In genomic region chr20:17619351-17620093, GRCh38 we compare ENCODE assay signal across 19 cellular contexts. TPM values are rescaled to one million over a fixed set of nuclear protein-coding genes. Genes with fewer than 3 reads are reported as not detected.
A peak's percentile ranks its signal among the peaks of the same experiment; 100 is the strongest.
DNase-seq lines count a peak whose midpoint lies in the region; ATAC-seq, FAIRE-seq and TF ChIP-seq lines count a peak whose summit lies in the region.
"Had no signal": no experiment of that assay in that cellular context is flagged by ENCODE, and none has a peak within 500 bp of the region (broad histone marks: within the 10 kb centered on the region; RNA-seq: fewer than 3 reads in every experiment).

No MANE protein-coding gene starts in this region.

- CTCF ChIA-PET in mammary epithelial cell (lab: Charles Lee; ENCODE audit: low non-redundant PET) = no interaction called here
- CTCF ChIA-PET in activated CD8-positive, alpha-beta memory T cell treated with anti-CD3 and anti-CD28 coated beads, Interleukin-2, amount 10 ng/mL, durations not matched to agents 7 days and 5 days (lab: Charles Lee) = interaction anchor here (1.3 to 3.6 kb wide), 2 partner anchors 49 to 84 kb away, joined by 3 to 16 read pairs; partner anchors contain the start of gene DSTN
- CTCF ChIA-PET in HepG2 (lab: Yijun Ruan, JAX; ENCODE audit: low intra/inter-chr PET ratio, low total read pairs) = interaction anchor here (3.3 kb wide), 1 partner anchor 83 kb away, joined by 47 read pairs; no protein-coding TSS in a partner anchor

- BruUV-seq in mammary epithelial cell (replicated peaks; lab: Mats Ljungman, UMichigan) (no TSS peak), HepG2 (replicated peaks; lab: Mats Ljungman, UMichigan) (no TSS peak)

- H3K4me1 Mint-ChIP-seq in activated CD8-positive, alpha-beta memory T cell treated with anti-CD3 and anti-CD28 coated beads, Interleukin-2, amount 10 ng/mL, durations not matched to agents 7 days and 5 days = peaks cover 4% of the 10 kb centered on the region
- H3K4me1 Mint-ChIP-seq: stimulated activated effector memory CD8-positive, alpha-beta T cell treated with anti-CD3 and anti-CD28 coated beads, Interleukin-12 subunit alpha, Interleukin-12 subunit beta, amount 100 ng/mL, for 72 hours had no signal

- peaks cover 2% of the 10 kb centered on the region for H3K36me3 Mint-ChIP-seq in activated CD8-positive, alpha-beta memory T cell treated with anti-CD3 and anti-CD28 coated beads, Interleukin-2, amount 10 ng/mL, durations not matched to agents 7 days and 5 days

- in situ Hi-C loops in mammary epithelial cell (cut with MboI; ENCODE audit: low sequenced_read_pairs in 2 of 2) (loop anchor here in 1 of 2 donors (25.0 kb wide), 1 partner anchor 807 kb away; no protein-coding TSS in a partner anchor), HepG2 (cut with HindIII; ENCODE audit: extremely low pct_ligation_motif_present, low pct_unique_long_range_greater_than_20kb) (no loop called here)

- TF ChIP-seq POLR2A in breast epithelium (IDR thresholded peaks at IDR 0.05) (no peak), HepG2 (IDR thresholded peaks at IDR 0.05; ENCODE audit: insufficient read depth in 1 of 2, low read depth in 2 of 2, low read length in 2 of 2) (no peak), upper lobe of left lung (IDR thresholded peaks at IDR 0.05) (no peak)

- H3K27ac Mint-ChIP-seq in activated CD8-positive, alpha-beta memory T cell treated with anti-CD3 and anti-CD28 coated beads, Interleukin-2, amount 10 ng/mL, durations not matched to agents 7 days and 5 days = no peak overlapping the region
- H3K27ac Mint-ChIP-seq: stimulated activated effector memory CD8-positive, alpha-beta T cell treated with anti-CD3 and anti-CD28 coated beads, Interleukin-12 subunit alpha, Interleukin-12 subunit beta, amount 100 ng/mL, for 72 hours had no signal

- peaks cover 12% of the 10 kb centered on the region for H3K36me3 ChIP-seq in breast epithelium
- H3K36me3 ChIP-seq in mammary epithelial cell (ENCODE audit: insufficient read depth, low read length) = peaks cover 20% of the 10 kb centered on the region
- peaks cover 93 to 97% of the 10 kb centered on the region in 2 experiments for H3K36me3 ChIP-seq in HepG2 (replicated peaks in 1 of 2; ENCODE audit: control insufficient read depth in 1 of 2, insufficient read depth in 2 of 2, low read length in 2 of 2)
- H3K36me3 ChIP-seq in upper lobe of left lung = peaks cover 21 to 100% (median 93%) of the 10 kb centered on the region in 4 donors
- H3K36me3 ChIP-seq in MG63 = peaks cover 16% of the 10 kb centered on the region
- H3K36me3 ChIP-seq: uterus had no signal

- H3K27me3 ChIP-seq in breast epithelium (no peaks in the 10 kb centered on the region), mammary epithelial cell (ENCODE audit: insufficient read depth, low read length) (no peaks in the 10 kb centered on the region), HepG2 (ENCODE audit: control insufficient read depth in 1 of 2, insufficient read depth in 2 of 2, low read length in 2 of 2) (no peaks in the 10 kb centered on the region), upper lobe of left lung (no peaks in the 10 kb centered on the region), MG63 (no peaks in the 10 kb centered on the region)
- H3K27me3 ChIP-seq: uterus had no signal

- no peak for ATAC-seq in activated CD8-positive, alpha-beta memory T cell treated with anti-CD3 and anti-CD28 coated beads, Interleukin-2, amount 10 ng/mL, durations not matched to agents 7 days and 5 days
- ATAC-seq in HepG2 (no peak), upper lobe of left lung (ENCODE audit: low FRiP score in 2 of 2) (no peak)
- ATAC-seq: GM12878; stimulated activated effector memory CD8-positive, alpha-beta T cell treated with anti-CD3 and anti-CD28 coated beads, Interleukin-12 subunit alpha, Interleukin-12 subunit beta, amount 100 ng/mL, for 72 hours had no signal

- H3K9me3 Mint-ChIP-seq in activated CD8-positive, alpha-beta memory T cell treated with anti-CD3 and anti-CD28 coated beads, Interleukin-2, amount 10 ng/mL, durations not matched to agents 7 days and 5 days (ENCODE audit: low read depth) = no peaks in the 10 kb centered on the region
- H3K9me3 Mint-ChIP-seq: immature natural killer cell; stimulated activated effector memory CD8-positive, alpha-beta T cell treated with anti-CD3 and anti-CD28 coated beads, Interleukin-12 subunit alpha, Interleukin-12 subunit beta, amount 100 ng/mL, for 72 hours had no signal

- H3K27ac ChIP-seq in breast epithelium (no peak overlapping the region), mammary epithelial cell (ENCODE audit: insufficient read depth, low read depth, low read length) (no peak overlapping the region), HepG2 (ENCODE audit: extremely low read length, insufficient read depth, low read length) (no peak overlapping the region), upper lobe of left lung (no peak overlapping the region)
- H3K27ac ChIP-seq: uterus had no signal

- H3K4me3 ChIP-seq in breast epithelium (no peak overlapping the region), mammary epithelial cell (replicated peaks in 1 of 3; ENCODE audit: insufficient read depth in 1 of 3, low read depth in 2 of 3, low read length in 3 of 3) (no peak overlapping the region), HepG2 (replicated peaks in 1 of 3; ENCODE audit: insufficient read depth in 1 of 3, low read depth in 2 of 3, low read length in 3 of 3) (no peak overlapping the region), upper lobe of left lung (no peak overlapping the region), MG63 (no peak overlapping the region)
- H3K4me3 ChIP-seq: GM12878, smooth muscle cell, uterus had no signal

- H3K9ac ChIP-seq in mammary epithelial cell (ENCODE audit: insufficient read depth, low read length) = no peak overlapping the region
- no peak overlapping the region for H3K9ac ChIP-seq in HepG2 (ENCODE audit: insufficient read depth, low read depth, low read length)

- DNase-seq in breast epithelium (ENCODE audit: low spot score in 2 of 2) (peak; percentile 14 to 37), mammary epithelial cell (no peak), HepG2 (ENCODE audit: low spot score) (no peak), upper lobe of left lung (peak; percentile 16 to 79), MG63 (no peak), NCI-H2227 treated with DMSO at 0.1 percent for 48 hours (lab: John Stamatoyannopoulos, UW) (no peak)
- DNase-seq in activated CD8-positive, alpha-beta memory T cell treated with anti-CD3 and anti-CD28 coated beads, Interleukin-2, amount 10 ng/mL, durations not matched to agents 7 days and 5 days = peak; percentile 39
- no peak for DNase-seq in activated CD4-positive, alpha-beta T cell treated with anti-CD3 and anti-CD28 coated beads, Interleukin-2, amount 50 U/mL, for 1 hour
- DNase-seq: foreskin melanocyte, immature natural killer cell, NCI-H187 treated with DMSO at 0.1 percent for 48 hours, NCI-H526 treated with DMSO at 0.1 percent for 48 hours, occipital lobe had no signal

- no peaks in the 10 kb centered on the region for H3K27me3 Mint-ChIP-seq in activated CD8-positive, alpha-beta memory T cell treated with anti-CD3 and anti-CD28 coated beads, Interleukin-2, amount 10 ng/mL, durations not matched to agents 7 days and 5 days

- dilution Hi-C loops in mammary epithelial cell (cut with HindIII; ENCODE audit: low sequenced_read_pairs) = no loop called here

- no peak overlapping the region for H3K4me3 Mint-ChIP-seq in activated CD8-positive, alpha-beta memory T cell treated with anti-CD3 and anti-CD28 coated beads, Interleukin-2, amount 10 ng/mL, durations not matched to agents 7 days and 5 days
- H3K4me3 Mint-ChIP-seq: immature natural killer cell; stimulated activated effector memory CD8-positive, alpha-beta T cell treated with anti-CD3 and anti-CD28 coated beads, Interleukin-12 subunit alpha, Interleukin-12 subunit beta, amount 100 ng/mL, for 72 hours had no signal

- no peak for TF ChIP-seq CTCF in breast epithelium (IDR thresholded peaks at IDR 0.05)
- TF ChIP-seq CTCF in mammary epithelial cell (conservative IDR thresholded peaks at IDR 0.05 in 1 of 2, IDR thresholded peaks at IDR 0.05 in 1 of 2; ENCODE audit: extremely low read depth in 1 of 2, insufficient read depth in 1 of 2, low read depth in 1 of 2, low read length in 2 of 2) = no peak
- 0 out of 2 replicates have a peak, but pooled peaks have one; percentile 17 for TF ChIP-seq CTCF in HepG2 (CRISPR knock-in tag; IDR thresholded peaks at IDR 0.05)
- TF ChIP-seq CTCF in upper lobe of left lung (IDR thresholded peaks at IDR 0.05) = no peak

- no peaks in the 10 kb centered on the region for H3K9me3 ChIP-seq in breast epithelium
- H3K9me3 ChIP-seq in mammary epithelial cell (replicated peaks; ENCODE audit: insufficient read depth, low read length) = no peaks in the 10 kb centered on the region
- no peaks in the 10 kb centered on the region for H3K9me3 ChIP-seq in HepG2 (ENCODE audit: low read length)
- no peaks in the 10 kb centered on the region for H3K9me3 ChIP-seq in upper lobe of left lung
- H3K9me3 ChIP-seq in MG63 = no peaks in the 10 kb centered on the region
- H3K9me3 ChIP-seq: uterus had no signal

- H3K4me2 ChIP-seq in mammary epithelial cell (ENCODE audit: insufficient read depth, low read depth, low read length) (no peak overlapping the region), HepG2 (ENCODE audit: low read depth, low read length) (no peak overlapping the region)
- H3K4me2 ChIP-seq: smooth muscle cell had no signal

- H2AFZ ChIP-seq in mammary epithelial cell (ENCODE audit: low read depth, low read length) (no peak overlapping the region), HepG2 (ENCODE audit: low read length) (no peak overlapping the region)

- H3K4me1 ChIP-seq in breast epithelium = no peaks in the 10 kb centered on the region
- no peaks in the 10 kb centered on the region for H3K4me1 ChIP-seq in mammary epithelial cell (ENCODE audit: insufficient read depth, low read length)
- H3K4me1 ChIP-seq in HepG2 (ENCODE audit: insufficient read depth, low read length) = no peaks in the 10 kb centered on the region
- H3K4me1 ChIP-seq in upper lobe of left lung = peaks cover 3 to 13% (median 9%) of the 10 kb centered on the region in 4 donors

- H3K79me2 ChIP-seq in mammary epithelial cell (ENCODE audit: insufficient read depth, low read length) = no peaks in the 10 kb centered on the region
- no peaks in the 10 kb centered on the region for H3K79me2 ChIP-seq in HepG2 (ENCODE audit: insufficient read depth, low read length)

- TF ChIP-seq EP300 in HepG2 (IDR thresholded peaks at IDR 0.05; ENCODE audit: low read depth in 2 of 2, low read length in 2 of 2) (no peak), HepG2 (CRISPR knock-in tag; IDR thresholded peaks at IDR 0.05; ENCODE audit: borderline replicate concordance) (no peak), upper lobe of left lung (IDR thresholded peaks at IDR 0.05) (no peak)

- H4K20me1 ChIP-seq in mammary epithelial cell (ENCODE audit: insufficient read depth, low read length) (no peaks in the 10 kb centered on the region), HepG2 (ENCODE audit: insufficient read depth, low read length) (peaks cover 30% of the 10 kb centered on the region; the same call in 1 of the 2 replicates)

- intact Hi-C loops in breast epithelium (cut with DNase I; ENCODE audit: low total_unique reads) (no loop called here), mammary epithelial cell (cut with micrococcal nuclease) (loop anchor here (10.0 kb wide), 1 partner anchor 815 kb away; no protein-coding TSS in a partner anchor), HepG2 (cut with micrococcal nuclease; ENCODE audit: unreplicated experiment) (no loop called here)

- POLR2A ChIA-PET in HepG2 (lab: Yijun Ruan, JAX) = no interaction called here

- 82% methylated on average over 16 of the region's 29 CpGs for WGBS in mammary epithelial cell (ENCODE audit: low coverage, missing lambda C conversion rate)
- 87% methylated on average over 29 of the region's 29 CpGs for WGBS in HepG2 (ENCODE audit: low lambda C conversion rate)
- WGBS in upper lobe of left lung, 2 donors = 91 to 95% methylated on average over 14 to 29 of the region's 29 CpGs

- no peak for TF ChIP-seq RAD21 in HepG2 (CRISPR knock-in tag; IDR thresholded peaks at IDR 0.05)

- FAIRE-seq in HepG2 (lab: Jason Lieb, UNC) = no peak
- FAIRE-seq: endothelial cell of umbilical vein, GM12878, H54 had no signal

RNA-seq across cellular contexts. Expression of gene DSTN, which starts 49.6 kb away (rescaled TPM):
- total RNA-seq in breast epithelium = 100 to 1,000 TPM; 180 to 384 (median 272) TPM
- 100 to 1,000 TPM; 398 to 428 TPM for total RNA-seq in mammary epithelial cell
- 211 TPM for polyA plus RNA-seq in mammary epithelial cell
- polyA minus RNA-seq in mammary epithelial cell = 110 TPM
- 10 to 100 TPM; 55.8 to 78.3 TPM for total RNA-seq in activated CD8-positive, alpha-beta memory T cell treated with anti-CD3 and anti-CD28 coated beads, Interleukin-2, amount 10 ng/mL, durations not matched to agents 7 days and 5 days
- total RNA-seq in HepG2 (2016; rRNA removed; fragmentation: Illumina TruSeq; extraction: Trizol) = 106 and 164 TPM in 2 replicates
- 28.2 and 36.3 TPM in 2 replicates for total RNA-seq in HepG2 (2016; cell fraction: cytosol; rRNA removed; fragmentation: Illumina TruSeq; extraction: Trizol; ENCODE audit: low read depth)
- 120 and 172 TPM in 2 replicates for total RNA-seq in HepG2 (2016; cell fraction: insoluble cytoplasmic fraction; rRNA removed; fragmentation: Illumina TruSeq; extraction: Trizol)
- total RNA-seq in HepG2 (2016; cell fraction: membrane; rRNA removed; fragmentation: Illumina TruSeq; extraction: Trizol) = 94.4 and 96.0 TPM in 2 replicates
- total RNA-seq in HepG2 (2016; cell fraction: nucleus; rRNA removed; fragmentation: Illumina TruSeq; extraction: Trizol) = 46.1 and 50.0 TPM in 2 replicates
- polyA plus RNA-seq in HepG2 (2011; rRNA removed) = 21.8 and 27.6 TPM in 2 replicates
- polyA plus RNA-seq in HepG2 (2011; cell fraction: cytosol; rRNA removed) = 11.0 and 20.0 TPM in 2 replicates
- polyA plus RNA-seq in HepG2 (2011; cell fraction: nucleus; rRNA removed) = 8.1 and 11.6 TPM in 2 replicates
- 74.6 and 95.1 TPM in 2 replicates for polyA plus RNA-seq in HepG2 (2012)
- 77.0 and 95.4 TPM in 2 replicates for polyA plus RNA-seq in HepG2 (2016; cell fraction: cytosol; fragmentation: Illumina TruSeq; extraction: Trizol; ENCODE audit: low read depth)
- 263 and 281 TPM in 2 replicates for polyA plus RNA-seq in HepG2 (2016; cell fraction: insoluble cytoplasmic fraction; fragmentation: Illumina TruSeq; extraction: Trizol; ENCODE audit: low read depth)
- polyA plus RNA-seq in HepG2 (2016; cell fraction: membrane; fragmentation: Illumina TruSeq; extraction: Trizol; ENCODE audit: low read depth) = 120 and 139 TPM in 2 replicates
- 108 and 109 TPM in 2 replicates for polyA plus RNA-seq in HepG2 (2016; cell fraction: nucleus; fragmentation: Illumina TruSeq; extraction: Trizol; ENCODE audit: insufficient read depth, low read depth)
- 1.3 and 4.9 TPM in 2 replicates for polyA minus RNA-seq in HepG2 (2011; rRNA and poly(A)+ RNA removed; ENCODE audit: low replicate concordance)
- polyA minus RNA-seq in HepG2 (2011; cell fraction: cytosol; rRNA and poly(A)+ RNA removed) = 15.3 and 15.9 TPM in 2 replicates
- polyA minus RNA-seq in HepG2 (2011; cell fraction: nucleus; rRNA and poly(A)+ RNA removed) = 5.8 and 7.6 TPM in 2 replicates
- total RNA-seq in upper lobe of left lung = 100 to 1,000 TPM; 235 to 735 (median 513) TPM
- 310 and 627 TPM in 2 replicates for total RNA-seq in MG63 (2014; rRNA removed; shearing (Covaris generic); ENCODE audit: low replicate concordance)

Comparison
In these comparisons a context has a peak if more than half of its experiments do, and no peak if none do; other contexts are left out.
1. DNase-seq: peak in breast epithelium (2 of 2), activated CD8-positive, alpha-beta memory T cell treated with anti-CD3 and anti-CD28 coated beads, Interleukin-2, amount 10 ng/mL, durations not matched to agents 7 days and 5 days (single experiment) and upper lobe of left lung (2 of 2); none in mammary epithelial cell (single experiment), HepG2 (single experiment), MG63 (single experiment), activated CD4-positive, alpha-beta T cell treated with anti-CD3 and anti-CD28 coated beads, Interleukin-2, amount 50 U/mL, for 1 hour (single experiment) and NCI-H2227 treated with DMSO at 0.1 percent for 48 hours (single experiment).